In genomic region chr2:106269591-106270291, GRCh38 we compare ENCODE assay signal across 9 cellular contexts.
A peak's percentile ranks its signal among the peaks of the same experiment; 100 is the strongest.
DNase-seq lines count a peak whose midpoint lies in the region; ATAC-seq lines count a peak whose summit lies in the region.
"Had no signal": no experiment of that assay in that cellular context is flagged by ENCODE, and none has a peak within 500 bp of the region (broad histone marks: within the 10 kb centered on the region; RNA-seq: fewer than 3 reads in every experiment).

No MANE protein-coding gene starts in this region.

- peaks cover 0 to 4% of the 10 kb centered on the region in 2 donors for H3K27me3 ChIP-seq in naive thymus-derived CD4-positive, alpha-beta T cell (ENCODE audit: control insufficient read depth in 2 of 2, insufficient read depth in 2 of 2, low read length in 2 of 2)
- H3K27me3 ChIP-seq: SJSA1 had no signal

- no peaks in the 10 kb centered on the region for H3K36me3 Mint-ChIP-seq in dendritic cell treated with granulocyte-macrophage colony-stimulating factor and Interleukin-4, amounts not matched to agents 40 ng/mL and 50 ng/mL, for 4 days (ENCODE audit: low read depth)
- no peaks in the 10 kb centered on the region for H3K36me3 Mint-ChIP-seq in naive thymus-derived CD4-positive, alpha-beta T cell

- ATAC-seq in GM18867 (IDR thresholded peaks at IDR 0.05; ENCODE audit: unreplicated experiment) (peak; percentile 37), HG03521 (IDR thresholded peaks at IDR 0.05; ENCODE audit: unreplicated experiment) (peak; percentile 49), HG03025 (IDR thresholded peaks at IDR 0.05; ENCODE audit: low FRiP score, unreplicated experiment) (no peak)
- ATAC-seq in naive thymus-derived CD4-positive, alpha-beta T cell: peak; percentile 53

- H3K27me3 Mint-ChIP-seq in dendritic cell treated with granulocyte-macrophage colony-stimulating factor and Interleukin-4, amounts not matched to agents 40 ng/mL and 50 ng/mL, for 4 days: peaks cover 16% of the 10 kb centered on the region
- H3K27me3 Mint-ChIP-seq in naive thymus-derived CD4-positive, alpha-beta T cell: peaks cover 15 to 36% (median 28%) of the 10 kb centered on the region in 5 donors

- DNase-seq in SW480 (ENCODE audit: low spot score) (peak; percentile 85), superior temporal gyrus (ENCODE audit: extremely low spot score) (no peak)
- peak in 7 of 9 donors; percentile 10 to 30 (median 12) for DNase-seq in naive thymus-derived CD4-positive, alpha-beta T cell

- peak overlapping the region; percentile 56 for H3K4me3 ChIP-seq in naive thymus-derived CD4-positive, alpha-beta T cell (ENCODE audit: low read length)
- H3K4me3 ChIP-seq in urinary bladder (ENCODE audit: low read depth, low read length): peak overlapping the region; percentile 27
- H3K4me3 ChIP-seq: SJSA1 had no signal

- WGBS in urinary bladder: 21% methylated on average over 44 of the region's 44 CpGs

- peaks cover 16% of the 10 kb centered on the region for H3K9me3 Mint-ChIP-seq in dendritic cell treated with granulocyte-macrophage colony-stimulating factor and Interleukin-4, amounts not matched to agents 40 ng/mL and 50 ng/mL, for 4 days
- peaks cover 0 to 5% (median 2%) of the 10 kb centered on the region in 11 donors for H3K9me3 Mint-ChIP-seq in naive thymus-derived CD4-positive, alpha-beta T cell

- no peaks in the 10 kb centered on the region for H3K36me3 ChIP-seq in naive thymus-derived CD4-positive, alpha-beta T cell (ENCODE audit: control insufficient read depth in 2 of 3, insufficient read depth in 3 of 3, low read length in 3 of 3)
- H3K36me3 ChIP-seq in urinary bladder (ENCODE audit: insufficient read depth): no peaks in the 10 kb centered on the region
- H3K36me3 ChIP-seq: SJSA1 had no signal

- H3K27ac Mint-ChIP-seq in dendritic cell treated with granulocyte-macrophage colony-stimulating factor and Interleukin-4, amounts not matched to agents 40 ng/mL and 50 ng/mL, for 4 days: peak overlapping the region; percentile 71
- peak overlapping the region in 2 of 9 donors; percentile 59 to 66 for H3K27ac Mint-ChIP-seq in naive thymus-derived CD4-positive, alpha-beta T cell

- no peak overlapping the region for H3K27ac ChIP-seq in naive thymus-derived CD4-positive, alpha-beta T cell (ENCODE audit: low read depth, low read length)
- no peak overlapping the region for H3K27ac ChIP-seq in urinary bladder (ENCODE audit: low read depth)
- H3K27ac ChIP-seq: SJSA1 had no signal

- H3K4me1 ChIP-seq in naive thymus-derived CD4-positive, alpha-beta T cell (ENCODE audit: control insufficient read depth in 2 of 2, insufficient read depth in 2 of 2, low read length in 2 of 2): no peaks in the 10 kb centered on the region
- H3K4me1 ChIP-seq in urinary bladder (ENCODE audit: insufficient read depth): no peaks in the 10 kb centered on the region
- H3K4me1 ChIP-seq: SJSA1 had no signal

- POLR2A ChIA-PET in naive thymus-derived CD4-positive, alpha-beta T cell (lab: Charles Lee): no interaction called here

- H3K9me3 ChIP-seq in naive thymus-derived CD4-positive, alpha-beta T cell (ENCODE audit: control insufficient read depth in 2 of 3, low read length in 3 of 3): no peaks in the 10 kb centered on the region
- H3K9me3 ChIP-seq: SJSA1 had no signal

- intact Hi-C loops in dendritic cell treated with granulocyte-macrophage colony-stimulating factor and Interleukin-4, amounts not matched to agents 40 ng/mL and 50 ng/mL, for 4 days (cut with micrococcal nuclease): no loop called here
- intact Hi-C loops in naive thymus-derived CD4-positive, alpha-beta T cell (cut with micrococcal nuclease): loop anchor here in 1 of 2 donors (1.0 kb wide), 1 partner anchor 7 kb away; no protein-coding TSS in a partner anchor

- peaks cover 39% of the 10 kb centered on the region for H3K4me1 Mint-ChIP-seq in dendritic cell treated with granulocyte-macrophage colony-stimulating factor and Interleukin-4, amounts not matched to agents 40 ng/mL and 50 ng/mL, for 4 days (ENCODE audit: low read depth)
- peaks cover 10 to 26% (median 20%) of the 10 kb centered on the region in 7 donors for H3K4me1 Mint-ChIP-seq in naive thymus-derived CD4-positive, alpha-beta T cell

- CTCF ChIA-PET in naive thymus-derived CD4-positive, alpha-beta T cell (lab: Charles Lee): no interaction called here

- H3K4me3 Mint-ChIP-seq in dendritic cell treated with granulocyte-macrophage colony-stimulating factor and Interleukin-4, amounts not matched to agents 40 ng/mL and 50 ng/mL, for 4 days: peak overlapping the region; percentile 85
- H3K4me3 Mint-ChIP-seq in naive thymus-derived CD4-positive, alpha-beta T cell: peak overlapping the region; percentile 68 to 93 (median 86)
